9 cellular contexts compared by ENCODE assay signal in the genomic region with DNA sequence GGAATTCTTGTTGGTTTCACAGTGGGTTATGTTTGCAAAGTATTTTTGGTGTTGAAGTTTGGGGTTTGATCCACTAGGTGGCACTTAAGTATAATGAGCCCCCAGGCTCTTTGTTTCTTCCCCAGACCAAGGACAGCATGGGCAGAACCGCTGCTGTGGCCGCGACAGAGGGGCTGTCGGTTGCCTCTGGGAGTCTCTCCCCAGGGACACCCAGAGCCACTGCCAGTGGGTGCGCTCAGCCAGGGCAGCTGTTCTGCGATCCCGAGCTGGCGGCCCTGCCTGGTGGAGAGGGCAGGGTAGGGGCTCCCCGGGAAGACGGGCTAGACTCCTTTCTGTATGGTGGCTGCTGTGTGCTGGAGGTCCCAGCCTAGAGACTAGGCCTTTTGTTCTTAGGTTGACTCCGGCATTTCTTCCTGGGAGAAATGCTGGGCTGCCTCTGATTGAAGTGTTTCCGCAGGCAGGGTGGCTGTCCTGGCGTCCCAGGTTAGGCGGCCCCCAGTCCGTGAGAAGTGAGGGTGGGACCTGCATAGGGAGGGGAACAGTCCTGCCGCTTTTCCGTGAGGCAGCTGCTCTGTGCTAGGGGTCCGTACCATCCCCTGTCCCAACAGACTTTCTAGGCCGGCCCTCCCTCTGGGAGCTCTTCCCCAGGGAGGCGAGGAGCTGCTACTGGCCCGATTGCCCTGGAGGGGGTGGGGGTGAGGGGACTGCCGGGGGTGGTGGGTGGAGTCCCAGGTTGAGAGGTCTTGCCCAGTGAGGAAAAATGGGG.
DNase-seq lines count a peak whose midpoint lies in the region; ATAC-seq, FAIRE-seq and TF ChIP-seq lines count a peak whose summit lies in the region.
"Had no signal": no experiment of that assay in that cellular context is flagged by ENCODE, and none has a peak within 500 bp of the region (broad histone marks: within the 10 kb centered on the region; RNA-seq: fewer than 3 reads in every experiment).

No MANE protein-coding gene starts in this region.

- H3K9me3 ChIP-seq in endothelial cell of umbilical vein (replicated peaks; ENCODE audit: control insufficient read depth, insufficient read depth, low read length) = no peaks in the 10 kb centered on the region
- no peaks in the 10 kb centered on the region for H3K9me3 ChIP-seq in ovary
- H3K9me3 ChIP-seq: vagina had no signal

- H3K27ac Mint-ChIP-seq in activated CD8-positive, alpha-beta T cell treated with anti-CD3 and anti-CD28 coated beads for 36 hours = no peak overlapping the region
- H3K27ac Mint-ChIP-seq in activated CD8-positive, alpha-beta T cell treated with anti-CD3 and anti-CD28 coated beads, Interleukin-2, amount 10 ng/mL, durations not matched to agents 7 days and 5 days = no peak overlapping the region

- no peak for TF ChIP-seq EP300 in ovary (IDR thresholded peaks at IDR 0.05)

- WGBS in ovary, 3 donors = 84 to 90% (median 88%) methylated on average over 22 of the region's 22 CpGs

- DNase-seq in activated CD8-positive, alpha-beta T cell treated with anti-CD3 and anti-CD28 coated beads for 36 hours = no peak
- no peak for DNase-seq in activated CD8-positive, alpha-beta T cell treated with anti-CD3 and anti-CD28 coated beads, Interleukin-2, amount 10 ng/mL, durations not matched to agents 7 days and 5 days
- DNase-seq in NB4 (ENCODE audit: low read depth) (peak; percentile 43), endothelial cell of umbilical vein (ENCODE audit: low read depth, low spot score) (no peak), NCI-H128 (lab: John Stamatoyannopoulos, UW; ENCODE audit: unreplicated experiment) (no peak), ovary (no peak)

- no peaks in the 10 kb centered on the region for H3K36me3 ChIP-seq in endothelial cell of umbilical vein (ENCODE audit: control insufficient read depth in 2 of 2, extremely low read depth in 1 of 2, insufficient read depth in 2 of 2, low read length in 2 of 2)
- no peaks in the 10 kb centered on the region for H3K36me3 ChIP-seq in ovary
- H3K36me3 ChIP-seq: vagina had no signal

- H3K4me2 ChIP-seq in endothelial cell of umbilical vein (ENCODE audit: insufficient read depth, low read length) = no peak overlapping the region

- no peak overlapping the region for H3K27ac ChIP-seq in endothelial cell of umbilical vein (ENCODE audit: insufficient read depth, low read depth, low read length)
- no peak overlapping the region for H3K27ac ChIP-seq in ovary
- H3K27ac ChIP-seq: vagina had no signal

- H3K9me3 Mint-ChIP-seq in activated CD8-positive, alpha-beta T cell treated with anti-CD3 and anti-CD28 coated beads for 36 hours = peaks cover 10% of the 10 kb centered on the region
- peaks cover 9% of the 10 kb centered on the region for H3K9me3 Mint-ChIP-seq in activated CD8-positive, alpha-beta T cell treated with anti-CD3 and anti-CD28 coated beads, Interleukin-2, amount 10 ng/mL, durations not matched to agents 7 days and 5 days (ENCODE audit: insufficient read depth)

- H4K20me1 ChIP-seq in endothelial cell of umbilical vein (replicated peaks; ENCODE audit: control insufficient read depth, extremely low read depth, insufficient read depth, low read length) = no peaks in the 10 kb centered on the region

- CTCF ChIA-PET in activated CD8-positive, alpha-beta T cell treated with anti-CD3 and anti-CD28 coated beads for 36 hours (lab: Charles Lee) = interaction anchor here (0.6 kb wide), 1 partner anchor 623 kb away, joined by 3 read pairs; no protein-coding TSS in a partner anchor
- CTCF ChIA-PET in activated CD8-positive, alpha-beta T cell treated with anti-CD3 and anti-CD28 coated beads, Interleukin-2, amount 10 ng/mL, durations not matched to agents 7 days and 5 days (lab: Charles Lee) = no interaction called here
- CTCF ChIA-PET in endothelial cell of umbilical vein (lab: Charles Lee) = interaction anchor here (0.8 to 1.8 kb wide), 6 partner anchors 9 to 610 kb away, joined by 3 to 6 read pairs (median 4); no protein-coding TSS in a partner anchor

- no peak overlapping the region for H3K4me3 Mint-ChIP-seq in activated CD8-positive, alpha-beta T cell treated with anti-CD3 and anti-CD28 coated beads for 36 hours
- H3K4me3 Mint-ChIP-seq in activated CD8-positive, alpha-beta T cell treated with anti-CD3 and anti-CD28 coated beads, Interleukin-2, amount 10 ng/mL, durations not matched to agents 7 days and 5 days = no peak overlapping the region

- no TSS peak for BruUV-seq in endothelial cell of umbilical vein (replicated peaks; lab: Mats Ljungman, UMichigan)

- H3K36me3 Mint-ChIP-seq in activated CD8-positive, alpha-beta T cell treated with anti-CD3 and anti-CD28 coated beads for 36 hours (ENCODE audit: low read depth) = peaks cover 1% of the 10 kb centered on the region
- peaks cover 2% of the 10 kb centered on the region for H3K36me3 Mint-ChIP-seq in activated CD8-positive, alpha-beta T cell treated with anti-CD3 and anti-CD28 coated beads, Interleukin-2, amount 10 ng/mL, durations not matched to agents 7 days and 5 days (ENCODE audit: low read depth)

- no peaks in the 10 kb centered on the region for H3K79me2 ChIP-seq in endothelial cell of umbilical vein (ENCODE audit: control insufficient read depth, insufficient read depth, low read length)

- peak; percentile 25 for TF ChIP-seq CTCF in activated CD8-positive, alpha-beta T cell treated with anti-CD3 and anti-CD28 coated beads for 36 hours (IDR thresholded peaks at IDR 0.05)
- peak; percentile 42 for TF ChIP-seq CTCF in NB4 (IDR thresholded peaks at IDR 0.05; ENCODE audit: low read depth, low read length)
- peak in 1 of 2 donors; percentile 4 for TF ChIP-seq CTCF in endothelial cell of umbilical vein (IDR thresholded peaks at IDR 0.05; ENCODE audit: extremely low read depth in 1 of 2, insufficient read depth in 1 of 2, low read depth in 1 of 2, low read length in 2 of 2)
- TF ChIP-seq CTCF in ovary (IDR thresholded peaks at IDR 0.05) = no peak

- ATAC-seq in activated CD8-positive, alpha-beta T cell treated with anti-CD3 and anti-CD28 coated beads for 36 hours = no peak
- no peak for ATAC-seq in activated CD8-positive, alpha-beta T cell treated with anti-CD3 and anti-CD28 coated beads, Interleukin-2, amount 10 ng/mL, durations not matched to agents 7 days and 5 days
- ATAC-seq in HG02852 (IDR thresholded peaks at IDR 0.05; ENCODE audit: unreplicated experiment) (no peak), GM19397 (IDR thresholded peaks at IDR 0.05; ENCODE audit: unreplicated experiment) (no peak)

- H3K9ac ChIP-seq in endothelial cell of umbilical vein (replicated peaks; ENCODE audit: extremely low read depth, insufficient read depth, low read length) = no peak overlapping the region

- H3K4me1 ChIP-seq in endothelial cell of umbilical vein (ENCODE audit: control insufficient read depth, extremely low read depth, insufficient read depth, low read length) (peaks cover 9% of the 10 kb centered on the region), ovary (ENCODE audit: insufficient read depth) (no peaks in the 10 kb centered on the region)
- H3K4me1 ChIP-seq: vagina had no signal

- dilution Hi-C loops in endothelial cell of umbilical vein (cut with MboI; ENCODE audit: extremely low pct_ligation_motif_present, low sequenced_read_pairs) = no loop called here

- no peak overlapping the region for H3K4me3 ChIP-seq in NB4 (ENCODE audit: low read depth, low read length)
- H3K4me3 ChIP-seq in endothelial cell of umbilical vein (replicated peaks in 1 of 3; ENCODE audit: insufficient read depth in 1 of 3, low read depth in 1 of 3, low read length in 3 of 3) = no peak overlapping the region
- H3K4me3 ChIP-seq in ovary = no peak overlapping the region
- H3K4me3 ChIP-seq: vagina had no signal

- TF ChIP-seq POLR2A in NB4 (IDR thresholded peaks at IDR 0.05; ENCODE audit: extremely low read depth, insufficient read length) = no peak
- TF ChIP-seq POLR2A in endothelial cell of umbilical vein (IDR thresholded peaks at IDR 0.05; ENCODE audit: low read depth, low read length) = no peak
- TF ChIP-seq POLR2A in ovary (IDR thresholded peaks at IDR 0.05) = no peak

- POLR2A ChIA-PET in activated CD8-positive, alpha-beta T cell treated with anti-CD3 and anti-CD28 coated beads for 36 hours (lab: Charles Lee) = no interaction called here
- POLR2A ChIA-PET in activated CD8-positive, alpha-beta T cell treated with anti-CD3 and anti-CD28 coated beads, Interleukin-2, amount 10 ng/mL, durations not matched to agents 7 days and 5 days (lab: Charles Lee) = interaction anchor here (0.5 kb wide), 1 partner anchor 652 kb away, joined by 3 read pairs; no protein-coding TSS in a partner anchor
- POLR2A ChIA-PET in endothelial cell of umbilical vein (lab: Charles Lee) = no interaction called here

- peaks cover 1% of the 10 kb centered on the region for H3K27me3 Mint-ChIP-seq in activated CD8-positive, alpha-beta T cell treated with anti-CD3 and anti-CD28 coated beads for 36 hours
- H3K27me3 Mint-ChIP-seq in activated CD8-positive, alpha-beta T cell treated with anti-CD3 and anti-CD28 coated beads, Interleukin-2, amount 10 ng/mL, durations not matched to agents 7 days and 5 days (ENCODE audit: low read depth) = peaks cover 8% of the 10 kb centered on the region

- no peaks in the 10 kb centered on the region for H3K9me1 ChIP-seq in endothelial cell of umbilical vein (replicated peaks; ENCODE audit: control insufficient read depth, extremely low read depth, insufficient read depth, low read length)

- H3K27me3 ChIP-seq in endothelial cell of umbilical vein (ENCODE audit: control insufficient read depth in 2 of 2, insufficient read depth in 2 of 2, low read length in 2 of 2) (no peaks in the 10 kb centered on the region), ovary (no peaks in the 10 kb centered on the region)
- H3K27me3 ChIP-seq: vagina had no signal

- intact Hi-C loops in activated CD8-positive, alpha-beta T cell treated with anti-CD3 and anti-CD28 coated beads for 36 hours (cut with micrococcal nuclease) = no loop called here
- intact Hi-C loops in endothelial cell of umbilical vein (cut with micrococcal nuclease) = loop anchor here (5.0 to 10.0 kb wide), 2 partner anchors 250 to 557 kb away; a partner anchor contains a TSS
- intact Hi-C loops in ovary (cut with DNase I) = no loop called here

- H2AFZ ChIP-seq in endothelial cell of umbilical vein (ENCODE audit: low read depth, low read length) = no peak overlapping the region

- peak; percentile 38 for FAIRE-seq in endothelial cell of umbilical vein (lab: Jason Lieb, UNC)

- no peaks in the 10 kb centered on the region for H3K4me1 Mint-ChIP-seq in activated CD8-positive, alpha-beta T cell treated with anti-CD3 and anti-CD28 coated beads for 36 hours (ENCODE audit: low read depth)
- H3K4me1 Mint-ChIP-seq in activated CD8-positive, alpha-beta T cell treated with anti-CD3 and anti-CD28 coated beads, Interleukin-2, amount 10 ng/mL, durations not matched to agents 7 days and 5 days (ENCODE audit: low read depth) = no peaks in the 10 kb centered on the region

TF ChIP-seq in endothelial cell of umbilical vein, 7 proteins besides CTCF, POLR2A, EP300 and RAD21:
- TF ChIP-seq MYC (IDR thresholded peaks at IDR 0.05; ENCODE audit: low read depth, low read length) (no peak), GATA2 (IDR thresholded peaks at IDR 0.05; ENCODE audit: insufficient read depth, insufficient read length, low read depth, low read length) (no peak), FOS (IDR thresholded peaks at IDR 0.05; ENCODE audit: borderline replicate concordance, insufficient read depth, low read length) (no peak)

Comparison
In these comparisons a context has a peak if more than half of its experiments do, and no peak if none do; other contexts are left out.
1. CTCF ChIP-seq: peak in activated CD8-positive, alpha-beta T cell treated with anti-CD3 and anti-CD28 coated beads for 36 hours (single experiment) and NB4 (single experiment); none in ovary (0 of 3).